Comparison of ENCODE assay signal across 9 cellular contexts in the genomic region with DNA sequence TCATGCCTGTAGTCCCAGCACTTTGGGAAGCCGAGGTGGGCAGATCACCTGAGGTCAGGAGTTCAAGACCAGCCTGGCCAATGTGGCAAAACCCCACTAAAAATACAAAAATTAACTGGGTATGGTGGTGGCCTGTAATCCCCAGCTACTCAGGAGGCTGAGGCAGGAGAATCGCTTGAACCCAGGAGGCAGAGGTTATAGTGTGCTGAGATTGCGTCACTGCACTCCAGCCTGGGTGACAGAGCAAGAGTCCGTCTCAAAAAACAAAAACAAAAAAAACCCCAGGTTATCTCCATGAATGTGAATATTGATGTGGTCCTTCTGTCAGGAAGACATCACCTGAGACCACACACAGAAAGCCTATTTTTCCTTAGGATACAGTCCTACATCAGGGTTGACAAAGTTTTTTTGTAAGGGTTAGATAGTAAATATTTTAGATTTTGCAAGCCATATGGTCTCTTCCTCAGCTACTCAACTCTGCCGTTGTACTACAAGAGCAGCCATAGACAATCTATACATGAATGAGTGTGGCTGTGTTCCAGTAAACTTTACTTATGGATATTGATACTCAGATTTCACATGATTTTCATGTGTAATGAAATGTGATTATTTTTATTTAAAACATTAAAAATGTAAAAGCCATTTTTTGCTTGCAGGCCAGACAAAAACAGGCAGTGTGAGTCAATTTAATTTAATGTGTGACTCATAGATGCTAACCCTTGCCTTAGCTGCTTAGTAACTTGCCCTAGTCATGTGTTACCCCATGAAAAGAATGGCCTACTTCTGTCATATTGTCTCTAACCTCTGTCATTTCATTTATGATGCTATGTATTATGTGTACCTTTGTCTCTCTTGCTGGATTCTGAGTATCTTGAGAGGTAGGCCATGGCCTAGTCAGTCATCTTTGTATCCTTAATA.
DNase-seq lines count a peak whose midpoint lies in the region; ATAC-seq, FAIRE-seq and TF ChIP-seq lines count a peak whose summit lies in the region.
"Had no signal": no experiment of that assay in that cellular context is flagged by ENCODE, and none has a peak within 500 bp of the region (broad histone marks: within the 10 kb centered on the region; RNA-seq: fewer than 3 reads in every experiment).

No MANE protein-coding gene starts in this region.

- FAIRE-seq in pancreas (lab: Jason Lieb, UNC), result no peak

- no peaks in the 10 kb centered on the region for H3K4me1 ChIP-seq in pancreas

- H3K27ac ChIP-seq in epithelial cell of prostate, result peak overlapping the region; percentile 64
- H3K27ac ChIP-seq in pancreas, result no peak overlapping the region
- H3K27ac ChIP-seq: HL-60 had no signal

- H3K4me3 ChIP-seq in pancreas, result no peak overlapping the region

- no peaks in the 10 kb centered on the region for H3K27me3 ChIP-seq in pancreas

- TF ChIP-seq CTCF in pancreas (IDR thresholded peaks at IDR 0.05), result no peak

- ATAC-seq in pancreas, result peak in 3 of 4 donors; percentile 56 to 86 (median 80)
- ATAC-seq in GM21723 (IDR thresholded peaks at IDR 0.05; ENCODE audit: unreplicated experiment), result no peak
- ATAC-seq in Right ventricle myocardium superior (ENCODE audit: poor library complexity), result no peak
- ATAC-seq in HG02759 (IDR thresholded peaks at IDR 0.05; ENCODE audit: unreplicated experiment), result no peak
- no peak for ATAC-seq in GM18907 (IDR thresholded peaks at IDR 0.05; ENCODE audit: unreplicated experiment)

- WGBS in pancreas, 2 donors, result 89 to 90% methylated on average over 5 of the region's 5 CpGs

- H3K9me3 ChIP-seq in pancreas, result no peaks in the 10 kb centered on the region

- no peaks in the 10 kb centered on the region for H3K36me3 ChIP-seq in pancreas

- peak; percentile 13 for DNase-seq in CD1c-positive myeloid dendritic cell (ENCODE audit: extremely low spot score)
- DNase-seq in NOMO-1 treated with DMSO at 0.1 percent for 48 hours (lab: John Stamatoyannopoulos, UW; ENCODE audit: unreplicated experiment), result peak; percentile 65
- DNase-seq in epithelial cell of prostate (ENCODE audit: low read depth, low spot score), result peak; percentile 58
- no peak for DNase-seq in pancreas
- no peak for DNase-seq in Right ventricle myocardium superior

- intact Hi-C loops in pancreas (cut with DNase I) (no loop called here), Right ventricle myocardium superior (cut with DNase I) (no loop called here)

Comparison
In these comparisons a context has a peak if more than half of its experiments do, and no peak if none do; other contexts are left out.
1. DNase-seq: peak in CD1c-positive myeloid dendritic cell (single experiment), NOMO-1 treated with DMSO at 0.1 percent for 48 hours (single experiment) and epithelial cell of prostate (single experiment); none in pancreas (0 of 6) and Right ventricle myocardium superior (single experiment).
2. ATAC-seq: peak in pancreas (3 of 4); none in GM21723 (single experiment), Right ventricle myocardium superior (single experiment), HG02759 (single experiment) and GM18907 (single experiment).